In genomic region chr2:154452906-154453493, GRCh38 we compare ENCODE assay signal across 8 cellular contexts.
DNase-seq lines count a peak whose midpoint lies in the region; ATAC-seq, FAIRE-seq and TF ChIP-seq lines count a peak whose summit lies in the region.

No MANE protein-coding gene starts in this region.

- no peak for TF ChIP-seq EP300 in GM12878 (IDR thresholded peaks at IDR 0.05; ENCODE audit: borderline replicate concordance in 1 of 2, control insufficient read depth in 1 of 2, low read depth in 2 of 2, low read length in 2 of 2)

- in situ Hi-C loops in GM12878 (cut with MboI): no loop called here

- H2AFZ ChIP-seq in GM12878 (ENCODE audit: control insufficient read depth, low read depth, low read length): no peak overlapping the region

- no peak overlapping the region for H3K9ac ChIP-seq in GM12878 (ENCODE audit: control insufficient read depth, insufficient read depth, low read length)

- RAD21 ChIA-PET in GM12878 (lab: Charles Lee; ENCODE audit: unreplicated experiment): interaction anchor here (0.9 to 1.0 kb wide), 2 partner anchors 210 to 769 kb away, joined by 3 to 4 read pairs; no protein-coding TSS in a partner anchor

- no peak for TF ChIP-seq POLR2A in GM12878 (IDR thresholded peaks at IDR 0.05; ENCODE audit: low read depth, low read length)

- POLR2A ChIA-PET in GM12878 (lab: Charles Lee): no interaction called here

- SMC1A ChIA-PET in GM12878 (lab: Charles Lee; ENCODE audit: uncharacterized antibody, unreplicated experiment): interaction anchor here (0.6 to 1.8 kb wide), 22 partner anchors 11 to 858 kb away, joined by 3 to 8 read pairs (median 3); no protein-coding TSS in a partner anchor

- H3K9me3 Mint-ChIP-seq in osteocyte (ENCODE audit: unreplicated experiment): no peaks in the 10 kb centered on the region

- no peaks in the 10 kb centered on the region for H3K9me3 ChIP-seq in GM12878 (replicated peaks; ENCODE audit: control insufficient read depth, insufficient read depth, low read length)

- 48% methylated on average over 4 of the region's 4 CpGs for WGBS in GM12878 (ENCODE audit: insufficient coverage, insufficient replicate concordance, low lambda C conversion rate, missing lambda C conversion rate)

- H3K36me3 ChIP-seq in GM12878 (ENCODE audit: control insufficient read depth in 2 of 2, insufficient read depth in 2 of 2, low read length in 1 of 2): no peaks in the 10 kb centered on the region

- no peak overlapping the region for H3K4me3 ChIP-seq in GM12878

- peaks cover 14% of the 10 kb centered on the region for H3K4me1 Mint-ChIP-seq in osteocyte (ENCODE audit: unreplicated experiment)

- peak; percentile 67 for TF ChIP-seq CTCF in C4-2B (conservative IDR thresholded peaks at IDR 0.05)
- peak; percentile 30 to 56 (median 50); a peak in 5 of 6 replicates for TF ChIP-seq CTCF in GM12878 (IDR thresholded peaks at IDR 0.05 in 2 of 3, conservative IDR thresholded peaks at IDR 0.05 in 1 of 3; ENCODE audit: control insufficient read depth in 2 of 3, extremely low read depth in 1 of 3, insufficient read depth in 1 of 3, low read depth in 3 of 3, low read length in 3 of 3)
- peak; percentile 39 for TF ChIP-seq CTCF in osteocyte (IDR thresholded peaks at IDR 0.05)

- CTCF ChIA-PET in GM12878 (lab: Yijun Ruan, JAX): interaction anchor here (0.6 to 2.8 kb wide), 17 partner anchors 8 to 858 kb away, joined by 3 to 14 read pairs (median 3); no protein-coding TSS in a partner anchor

- H3K4me1 ChIP-seq in GM12878 (ENCODE audit: control insufficient read depth, insufficient read depth, low read length): no peaks in the 10 kb centered on the region

- BruUV-seq in GM12878 (replicated peaks; lab: Mats Ljungman, UMichigan): no TSS peak

- peaks cover 3% of the 10 kb centered on the region for H3K27me3 Mint-ChIP-seq in osteocyte (ENCODE audit: unreplicated experiment)

- intact Hi-C loops in GM12878 (cut with micrococcal nuclease; ENCODE audit: unreplicated experiment): loop anchor here (2.0 to 5.0 kb wide), 4 partner anchors 74 to 858 kb away; no protein-coding TSS in a partner anchor

- ATAC-seq in GM19351 (IDR thresholded peaks at IDR 0.05; ENCODE audit: unreplicated experiment): peak; percentile 78
- peak; percentile 84 for ATAC-seq in GM12878
- ATAC-seq in HG03280 (IDR thresholded peaks at IDR 0.05; ENCODE audit: unreplicated experiment): no peak

- H3K27ac ChIP-seq in C4-2B (no peak overlapping the region), GM12878 (ENCODE audit: control insufficient read depth, insufficient read depth) (no peak overlapping the region)

- H3K4me2 ChIP-seq in GM12878 (ENCODE audit: control insufficient read depth, insufficient read depth): no peak overlapping the region

- no peak overlapping the region for H3K4me3 Mint-ChIP-seq in osteocyte (ENCODE audit: unreplicated experiment)

- no peaks in the 10 kb centered on the region for H3K79me2 ChIP-seq in GM12878 (ENCODE audit: control insufficient read depth, insufficient read depth, low read length)

- no peaks in the 10 kb centered on the region for H3K36me3 Mint-ChIP-seq in osteocyte (ENCODE audit: unreplicated experiment)

- FAIRE-seq in GM12878 (lab: Jason Lieb, UNC) (peak; percentile 62), RCC 7860 (lab: Jason Lieb, UNC) (no peak)

- H4K20me1 ChIP-seq in GM12878 (ENCODE audit: control insufficient read depth, insufficient read depth): no peaks in the 10 kb centered on the region

- TF ChIP-seq RAD21 in GM12878 (IDR thresholded peaks at IDR 0.05; ENCODE audit: insufficient read depth, low read depth, low read length): peak; percentile 38

- no peak overlapping the region for H3K27ac Mint-ChIP-seq in osteocyte (ENCODE audit: unreplicated experiment)

- DNase-seq in LoVo (ENCODE audit: low spot score): peak; percentile 5
- DNase-seq in GM12878 (ENCODE audit: low read depth, low spot score): peak; percentile 13
- no peak for DNase-seq in osteocyte (ENCODE audit: extremely low spot score, unreplicated experiment)
- DNase-seq in RCC 7860 (ENCODE audit: low spot score): no peak
- no peak for DNase-seq in UCSD-AML1 (lab: John Stamatoyannopoulos, UW; ENCODE audit: unreplicated experiment)

- no peaks in the 10 kb centered on the region for H3K27me3 ChIP-seq in GM12878 (replicated peaks in 1 of 2; ENCODE audit: control insufficient read depth in 2 of 2, insufficient read depth in 2 of 2, low read length in 1 of 2)

TF ChIP-seq in GM12878, 131 proteins besides CTCF, POLR2A, EP300 and RAD21:
- TF ChIP-seq FOXK2 (IDR thresholded peaks at IDR 0.05) (peak; percentile 14; the same call in 1 of the 2 replicates), GATAD2B (conservative IDR thresholded peaks at IDR 0.05; ENCODE audit: low read depth) (no peak), BMI1 (IDR thresholded peaks at IDR 0.05; ENCODE audit: borderline replicate concordance) (0 out of 2 replicates have a peak, but pooled peaks have one; percentile 51), SMC3 (IDR thresholded peaks at IDR 0.05; ENCODE audit: borderline replicate concordance, low read length) (peak; percentile 54; the same call in 1 of the 2 replicates), BHLHE40 (IDR thresholded peaks at IDR 0.05; ENCODE audit: borderline replicate concordance in 1 of 2, low read depth in 2 of 2, low read length in 1 of 2) (no peak), NBN (IDR thresholded peaks at IDR 0.05) (peak; percentile 32; the same call in 1 of the 2 replicates), IKZF2 (IDR thresholded peaks at IDR 0.05) (peak; percentile 16 to 44; a peak in 2 of 4 replicates), ZNF217 (IDR thresholded peaks at IDR 0.05) (peak; percentile 16; the same call in 1 of the 2 replicates)
- TF ChIP-seq, protein P1, sequence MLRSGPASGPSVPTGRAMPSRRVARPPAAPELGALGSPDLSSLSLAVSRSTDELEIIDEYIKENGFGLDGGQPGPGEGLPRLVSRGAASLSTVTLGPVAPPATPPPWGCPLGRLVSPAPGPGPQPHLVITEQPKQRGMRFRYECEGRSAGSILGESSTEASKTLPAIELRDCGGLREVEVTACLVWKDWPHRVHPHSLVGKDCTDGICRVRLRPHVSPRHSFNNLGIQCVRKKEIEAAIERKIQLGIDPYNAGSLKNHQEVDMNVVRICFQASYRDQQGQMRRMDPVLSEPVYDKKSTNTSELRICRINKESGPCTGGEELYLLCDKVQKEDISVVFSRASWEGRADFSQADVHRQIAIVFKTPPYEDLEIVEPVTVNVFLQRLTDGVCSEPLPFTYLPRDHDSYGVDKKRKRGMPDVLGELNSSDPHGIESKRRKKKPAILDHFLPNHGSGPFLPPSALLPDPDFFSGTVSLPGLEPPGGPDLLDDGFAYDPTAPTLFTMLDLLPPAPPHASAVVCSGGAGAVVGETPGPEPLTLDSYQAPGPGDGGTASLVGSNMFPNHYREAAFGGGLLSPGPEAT (IDR thresholded peaks at IDR 0.05; ENCODE audit: low read depth): peak; percentile 34; the same call in 1 of the 2 replicates

Comparison
In these comparisons a context has a peak if more than half of its experiments do, and no peak if none do; other contexts are left out.
1. DNase-seq: peak in LoVo (single experiment) and GM12878 (single experiment); none in osteocyte (single experiment), RCC 7860 (single experiment) and UCSD-AML1 (single experiment).
2. Peak in every context shown above with its lines, with median percentiles within 50 percentile points of each other: CTCF ChIP-seq.